ENCODE assay signal across 2 cellular contexts in genomic region chr12:132595183-132595582, GRCh38.
TF ChIP-seq lines count a peak whose summit lies in the region.

No MANE protein-coding gene starts in this region.

TF ChIP-seq in HepG2, 621 proteins besides CTCF, POLR2A, EP300 and RAD21:
- TF ChIP-seq, protein P1, sequence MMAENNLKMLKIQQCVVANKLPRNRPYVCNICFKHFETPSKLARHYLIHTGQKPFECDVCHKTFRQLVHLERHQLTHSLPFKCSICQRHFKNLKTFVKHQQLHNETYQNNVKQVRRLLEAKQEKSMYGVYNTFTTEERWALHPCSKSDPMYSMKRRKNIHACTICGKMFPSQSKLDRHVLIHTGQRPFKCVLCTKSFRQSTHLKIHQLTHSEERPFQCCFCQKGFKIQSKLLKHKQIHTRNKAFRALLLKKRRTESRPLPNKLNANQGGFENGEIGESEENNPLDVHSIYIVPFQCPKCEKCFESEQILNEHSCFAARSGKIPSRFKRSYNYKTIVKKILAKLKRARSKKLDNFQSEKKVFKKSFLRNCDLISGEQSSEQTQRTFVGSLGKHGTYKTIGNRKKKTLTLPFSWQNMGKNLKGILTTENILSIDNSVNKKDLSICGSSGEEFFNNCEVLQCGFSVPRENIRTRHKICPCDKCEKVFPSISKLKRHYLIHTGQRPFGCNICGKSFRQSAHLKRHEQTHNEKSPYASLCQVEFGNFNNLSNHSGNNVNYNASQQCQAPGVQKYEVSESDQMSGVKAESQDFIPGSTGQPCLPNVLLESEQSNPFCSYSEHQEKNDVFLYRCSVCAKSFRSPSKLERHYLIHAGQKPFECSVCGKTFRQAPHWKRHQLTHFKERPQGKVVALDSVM (CRISPR knock-in tag; IDR thresholded peaks at IDR 0.05) = peak; percentile 31; the same call in 1 of the 2 replicates
- no peak for TF ChIP-seq KDM5A (IDR thresholded peaks at IDR 0.05; ENCODE audit: borderline replicate concordance, low read length)
- no peak for TF ChIP-seq ZNF747 (CRISPR knock-in tag; IDR thresholded peaks at IDR 0.05; ENCODE audit: borderline replicate concordance)

TF ChIP-seq in HEK293, 187 proteins besides CTCF, POLR2A, EP300 and RAD21:
- peak; percentile 73 for TF ChIP-seq ZNF121 (tag by site-specific recombination; IDR thresholded peaks at IDR 0.05)
- TF ChIP-seq ZNF704 (tag by site-specific recombination; IDR thresholded peaks at IDR 0.05) = no peak
